ENCODE assay signal across 31 cellular contexts in genomic region chr16:79468236-79468635, GRCh38.
"Had no signal": no experiment of that assay in that cellular context is flagged by ENCODE, and none has a peak within 500 bp of the region (broad histone marks: within the 10 kb centered on the region; RNA-seq: fewer than 3 reads in every experiment).

No MANE protein-coding gene starts in this region.

- H3K36me3 ChIP-seq: brain microvascular endothelial cell, esophagus muscularis mucosa, heart right ventricle, left lung, lower lobe of right lung, neutrophil, pancreas, prostate gland, spleen had no signal

- H3K27me3 ChIP-seq: brain microvascular endothelial cell, esophagus muscularis mucosa, foreskin keratinocyte, heart right ventricle, left lung, neutrophil, pancreas, tibial nerve had no signal

- H3K4me1 Mint-ChIP-seq: activated naive CD8-positive, alpha-beta T cell treated with anti-CD3 and anti-CD28 coated beads, Interleukin-2, amount 10 ng/mL, durations not matched to agents 7 days and 5 days; natural killer cell had no signal

- H3K4me3 ChIP-seq: esophagus muscularis mucosa, heart right ventricle, left lung, lower lobe of right lung, pancreas, prostate gland, spleen, tibial nerve had no signal

- FAIRE-seq: astrocyte, pancreas, TTC549 had no signal

- H3K9me3 Mint-ChIP-seq: activated naive CD4-positive, alpha-beta T cell treated with anti-CD3 and anti-CD28 coated beads for 36 hours; activated naive CD8-positive, alpha-beta T cell treated with anti-CD3 and anti-CD28 coated beads, Interleukin-2, amount 10 ng/mL, durations not matched to agents 7 days and 5 days; activated T-helper 1 cell treated with anti-CD3 and anti-CD28 coated beads, Interleukin-12 subunit alpha, Interleukin-12 subunit beta, Interleukin-2, Interleukin-4 antibody, amounts not matched to agents 30 ng/mL and 10 ng/mL and 1 ng/mL, durations not matched to agents 14 hours and 24 hours and 36 hours; natural killer cell had no signal

- H3K4me1 ChIP-seq: esophagus muscularis mucosa, foreskin keratinocyte, left lung, pancreas, prostate gland, tibial nerve had no signal

- H3K9me3 ChIP-seq: esophagus muscularis mucosa, heart right ventricle, left lung, lower lobe of right lung, neutrophil, pancreas, prostate gland, spleen, tibial nerve had no signal

- H3K27ac ChIP-seq: brain microvascular endothelial cell, esophagus muscularis mucosa, foreskin keratinocyte, heart right ventricle, left lung, lower lobe of right lung, neutrophil, pancreas, prostate gland, spleen, tibial nerve, VCaP had no signal

- H3K36me3 Mint-ChIP-seq: activated naive CD8-positive, alpha-beta T cell treated with anti-CD3 and anti-CD28 coated beads, Interleukin-2, amount 10 ng/mL, durations not matched to agents 7 days and 5 days; natural killer cell had no signal

- H3K27ac Mint-ChIP-seq: activated naive CD4-positive, alpha-beta T cell treated with anti-CD3 and anti-CD28 coated beads for 36 hours; activated naive CD8-positive, alpha-beta T cell treated with anti-CD3 and anti-CD28 coated beads, Interleukin-2, amount 10 ng/mL, durations not matched to agents 7 days and 5 days; activated T-helper 1 cell treated with anti-CD3 and anti-CD28 coated beads, Interleukin-12 subunit alpha, Interleukin-12 subunit beta, Interleukin-2, Interleukin-4 antibody, amounts not matched to agents 30 ng/mL and 10 ng/mL and 1 ng/mL, durations not matched to agents 14 hours and 24 hours and 36 hours; endodermal cell; natural killer cell; T-helper 1 cell treated with Interleukin-12 subunit alpha and Interleukin-12 subunit beta and Interleukin-4 antibody, amounts not matched to agents 30 μg/mL and 1 μg/mL, for 36 hours had no signal

- DNase-seq: activated CD4-positive, alpha-beta T cell treated with anti-CD3 and anti-CD28 coated beads for 48 hours; activated CD4-positive, alpha-beta T cell treated with anti-CD3 and anti-CD28 coated beads, Interleukin-2, amount 50 U/mL, for 48 hours; activated CD8-positive, alpha-beta memory T cell treated with anti-CD3 and anti-CD28 coated beads for 24 hours; activated effector memory CD4-positive, alpha-beta T cell treated with anti-CD3 and anti-CD28 coated beads, Interleukin-2, amount 50 U/mL, for 16 hours; activated naive CD4-positive, alpha-beta T cell treated with anti-CD3 and anti-CD28 coated beads for 36 hours; activated naive CD8-positive, alpha-beta T cell treated with anti-CD3 and anti-CD28 coated beads, Interleukin-2, amount 10 ng/mL, durations not matched to agents 7 days and 5 days; brain microvascular endothelial cell; cortex of kidney; endodermal cell; heart right ventricle; kidney glomerular epithelial cell; left lung; lower lobe of right lung; mesenchymal stem cell; natural killer cell; pancreas; spleen; stimulated activated CD4-positive, alpha-beta T cell treated with anti-CD3 and anti-CD28 coated beads, Interleukin-2, amount 100 ng/mL, for 48 hours; stimulated activated naive CD4-positive, alpha-beta T cell treated with Interleukin-2 at 50 U/mL for 16 hours; T-helper 9 cell had no signal

- ATAC-seq: activated CD4-positive, CD25-positive, alpha-beta regulatory T cell treated with anti-CD3 and anti-CD28 coated beads, Interleukin-2, amount 50 U/mL, for 24 hours; foreskin keratinocyte; heart right ventricle; left lung; lower lobe of right lung; natural killer cell; pancreas had no signal

- H3K4me3 Mint-ChIP-seq: activated naive CD4-positive, alpha-beta T cell treated with anti-CD3 and anti-CD28 coated beads for 36 hours; activated naive CD8-positive, alpha-beta T cell treated with anti-CD3 and anti-CD28 coated beads, Interleukin-2, amount 10 ng/mL, durations not matched to agents 7 days and 5 days; activated T-helper 1 cell treated with anti-CD3 and anti-CD28 coated beads, Interleukin-12 subunit alpha, Interleukin-12 subunit beta, Interleukin-2, Interleukin-4 antibody, amounts not matched to agents 30 ng/mL and 10 ng/mL and 1 ng/mL, durations not matched to agents 14 hours and 24 hours and 36 hours; endodermal cell; natural killer cell; T-helper 1 cell treated with Interleukin-12 subunit alpha and Interleukin-12 subunit beta and Interleukin-4 antibody, amounts not matched to agents 30 μg/mL and 1 μg/mL, for 36 hours had no signal

- H3K27me3 Mint-ChIP-seq: activated naive CD8-positive, alpha-beta T cell treated with anti-CD3 and anti-CD28 coated beads, Interleukin-2, amount 10 ng/mL, durations not matched to agents 7 days and 5 days had no signal
